20 cellular contexts compared by ENCODE assay signal in genomic region chr18:53797998-53798397, GRCh38.
"Had no signal": no experiment of that assay in that cellular context is flagged by ENCODE, and none has a peak within 500 bp of the region (broad histone marks: within the 10 kb centered on the region; RNA-seq: fewer than 3 reads in every experiment).

No MANE protein-coding gene starts in this region.

- H3K4me2 ChIP-seq: smooth muscle cell had no signal

- H3K36me3 ChIP-seq: left ventricle myocardium inferior, ovary, right atrium auricular region, right lobe of liver, stomach, thyroid gland, upper lobe of right lung had no signal

- DNase-seq: hypothalamus; immature natural killer cell; kidney; left ventricle myocardium inferior; naive thymus-derived CD4-positive, alpha-beta T cell; ovary; right lobe of liver; stimulated activated CD4-positive, alpha-beta T cell treated with anti-CD3 and anti-CD28 coated beads, Interleukin-2, amount 100 ng/mL, for 24 hours; stimulated activated CD4-positive, alpha-beta T cell treated with anti-CD3 and anti-CD28 coated beads, Interleukin-4, amount 100 ng/mL, for 1 hour; stimulated activated naive B cell treated with anti-CD40 and anti-IgM and Interleukin-4, amounts not matched to agents 10 μg/mL and 1 μg/mL and 100 μg/mL, for 72 hours; stimulated activated naive CD8-positive, alpha-beta T cell treated with anti-CD3 and anti-CD28 coated beads, Interleukin-15, Interleukin-2, amounts not matched to agents 100 U/mL and 50 U/mL, for 24 hours; stomach; testis; thyroid gland; trophoblast cell; upper lobe of right lung had no signal

- H3K4me3 ChIP-seq: left ventricle myocardium inferior, lung, ovary, right atrium auricular region, right lobe of liver, smooth muscle cell, stomach, testis, thyroid gland, upper lobe of right lung had no signal

- H3K9me3 ChIP-seq: ovary, right atrium auricular region, right lobe of liver, stomach, testis, thyroid gland, upper lobe of right lung had no signal

- H3K27me3 ChIP-seq: ovary, right atrium auricular region, right lobe of liver, stomach, testis, thyroid gland, upper lobe of right lung had no signal

- H3K4me1 ChIP-seq: left ventricle myocardium inferior, right atrium auricular region, right lobe of liver, stomach, testis, thyroid gland, upper lobe of right lung had no signal

- H3K27ac ChIP-seq: left ventricle myocardium inferior, ovary, right atrium auricular region, right lobe of liver, stomach, testis, thyroid gland, upper lobe of right lung had no signal

- ATAC-seq: naive thymus-derived CD4-positive, alpha-beta T cell; natural killer cell treated with Interleukin-12 subunit alpha and Interleukin-12 subunit beta and Interleukin-15 and Interleukin-18, amount 100 ng/mL, for 72 hours; right lobe of liver; stimulated activated naive B cell treated with anti-CD40 and anti-IgM and Interleukin-4, amounts not matched to agents 10 μg/mL and 1 μg/mL and 100 μg/mL, for 72 hours; stimulated activated naive CD8-positive, alpha-beta T cell treated with anti-CD3 and anti-CD28 coated beads, Interleukin-15, Interleukin-2, amounts not matched to agents 100 U/mL and 50 U/mL, for 24 hours; upper lobe of right lung had no signal
